1 cellular context compared by ENCODE assay signal in the genomic region with DNA sequence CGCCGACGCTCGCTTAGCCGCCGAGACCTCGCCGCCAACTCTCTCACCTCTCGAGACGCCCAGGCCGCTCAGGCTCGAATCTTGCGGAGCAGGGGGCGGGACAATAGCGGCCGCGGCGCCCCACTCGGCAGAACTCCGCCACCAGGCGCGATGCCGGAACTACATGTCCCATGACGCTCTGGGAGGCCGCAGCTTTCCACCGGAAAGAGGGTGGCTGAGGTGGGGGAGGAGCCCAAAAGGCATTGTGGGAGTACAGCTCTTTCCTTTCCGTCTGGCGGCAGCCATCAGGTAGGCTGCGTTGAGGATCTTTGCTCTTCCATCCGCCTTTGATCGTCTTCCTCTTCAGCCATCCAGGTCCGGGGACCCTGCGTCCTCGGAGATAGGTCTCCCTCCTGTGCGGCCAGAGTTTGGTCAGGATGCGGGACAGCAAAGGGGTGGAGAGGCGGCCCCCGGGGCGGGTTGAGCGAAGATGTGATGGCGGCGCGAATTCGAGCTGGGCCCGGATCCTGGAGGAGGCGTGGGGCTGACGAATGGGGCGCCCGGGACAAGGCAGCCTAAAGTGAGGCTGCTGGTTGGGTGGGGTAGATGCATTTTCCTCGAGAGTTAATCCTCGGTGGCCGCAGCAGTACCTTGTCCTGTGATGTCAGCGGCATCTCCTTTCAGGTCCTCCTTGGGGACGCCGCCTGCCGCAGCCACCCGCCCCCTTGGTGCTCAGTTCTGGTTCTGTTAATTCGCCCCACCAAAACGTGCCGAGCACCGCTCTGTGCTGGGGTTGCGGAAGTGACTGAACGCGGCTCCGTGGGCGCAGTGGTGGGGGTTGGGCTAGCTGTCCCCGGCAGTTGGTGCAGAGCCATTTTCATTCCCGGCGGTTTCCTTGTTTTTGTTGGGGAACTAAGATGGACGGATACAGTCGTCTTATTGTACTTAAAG.
A peak's percentile ranks its signal among the peaks of the same experiment; 100 is the strongest.
TF ChIP-seq lines count a peak whose summit lies in the region.

A gene (minus strand): TSS at position 105 of the 930 bp plus-strand sequence. CDS start 6,086 bp downstream, outside the sequence.
A gene (plus strand): TSS at position 247 of the 930 bp plus-strand sequence. CDS start 728 bp downstream, outside the sequence.

TF ChIP-seq in HepG2, 621 proteins besides CTCF, POLR2A, EP300 and RAD21 (continued from another document and continues in another):
- TF ChIP-seq, protein P1, sequence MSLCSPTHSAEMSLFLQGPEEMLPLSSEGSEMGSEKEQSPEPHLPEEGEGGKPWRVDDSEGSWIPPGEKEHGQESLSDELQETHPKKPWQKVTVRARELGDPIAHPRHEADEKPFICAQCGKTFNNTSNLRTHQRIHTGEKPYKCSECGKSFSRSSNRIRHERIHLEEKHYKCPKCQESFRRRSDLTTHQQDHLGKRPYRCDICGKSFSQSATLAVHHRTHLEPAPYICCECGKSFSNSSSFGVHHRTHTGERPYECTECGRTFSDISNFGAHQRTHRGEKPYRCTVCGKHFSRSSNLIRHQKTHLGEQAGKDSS (CRISPR knock-in tag; IDR thresholded peaks at IDR 0.05; ENCODE audit: borderline replicate concordance, low read depth): peak; percentile 30; the same call in 1 of the 2 replicates
- TF ChIP-seq ZNF780A (CRISPR knock-in tag; IDR thresholded peaks at IDR 0.05): 0 out of 2 replicates have a peak, but pooled peaks have one; percentile 49
- TF ChIP-seq, protein P2, sequence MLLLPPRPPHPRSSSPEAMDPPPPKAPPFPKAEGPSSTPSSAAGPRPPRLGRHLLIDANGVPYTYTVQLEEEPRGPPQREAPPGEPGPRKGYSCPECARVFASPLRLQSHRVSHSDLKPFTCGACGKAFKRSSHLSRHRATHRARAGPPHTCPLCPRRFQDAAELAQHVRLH (CRISPR knock-in tag; IDR thresholded peaks at IDR 0.05; ENCODE audit: borderline replicate concordance, low read depth): peak; percentile 64; the same call in 1 of the 2 replicates
- peak; percentile 93; the same call in 1 of the 2 replicates for TF ChIP-seq FOXC1 (CRISPR knock-in tag; IDR thresholded peaks at IDR 0.05; ENCODE audit: borderline replicate concordance)
- no peak for TF ChIP-seq PHB2 (IDR thresholded peaks at IDR 0.05; ENCODE audit: partially characterized antibody)
- TF ChIP-seq ZNF766 (CRISPR knock-in tag; IDR thresholded peaks at IDR 0.05; ENCODE audit: borderline replicate concordance): peak; percentile 63; the same call in 1 of the 2 replicates
- peak; percentile 87 for TF ChIP-seq KLF11 (CRISPR knock-in tag; IDR thresholded peaks at IDR 0.05)
- peak; percentile 49; the same call in 1 of the 2 replicates for TF ChIP-seq CCDC6 (CRISPR knock-in tag; IDR thresholded peaks at IDR 0.05)
- TF ChIP-seq ZNF83 (CRISPR knock-in tag; IDR thresholded peaks at IDR 0.05; ENCODE audit: borderline replicate concordance): peak; percentile 74; the same call in 1 of the 2 replicates
- TF ChIP-seq, protein P3, sequence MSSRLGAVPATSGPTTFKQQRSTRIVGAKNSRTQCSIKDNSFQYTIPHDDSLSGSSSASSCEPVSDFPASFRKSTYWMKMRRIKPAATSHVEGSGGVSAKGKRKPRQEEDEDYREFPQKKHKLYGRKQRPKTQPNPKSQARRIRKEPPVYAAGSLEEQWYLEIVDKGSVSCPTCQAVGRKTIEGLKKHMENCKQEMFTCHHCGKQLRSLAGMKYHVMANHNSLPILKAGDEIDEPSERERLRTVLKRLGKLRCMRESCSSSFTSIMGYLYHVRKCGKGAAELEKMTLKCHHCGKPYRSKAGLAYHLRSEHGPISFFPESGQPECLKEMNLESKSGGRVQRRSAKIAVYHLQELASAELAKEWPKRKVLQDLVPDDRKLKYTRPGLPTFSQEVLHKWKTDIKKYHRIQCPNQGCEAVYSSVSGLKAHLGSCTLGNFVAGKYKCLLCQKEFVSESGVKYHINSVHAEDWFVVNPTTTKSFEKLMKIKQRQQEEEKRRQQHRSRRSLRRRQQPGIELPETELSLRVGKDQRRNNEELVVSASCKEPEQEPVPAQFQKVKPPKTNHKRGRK (CRISPR knock-in tag; IDR thresholded peaks at IDR 0.05): peak; percentile 63; the same call in 1 of the 2 replicates
- TF ChIP-seq HNRNPL (IDR thresholded peaks at IDR 0.05; ENCODE audit: low read depth, low read length): peak; percentile 57; the same call in 1 of the 2 replicates
- TF ChIP-seq NCOA2 (CRISPR knock-in tag; IDR thresholded peaks at IDR 0.05): peak; percentile 74; the same call in 1 of the 2 replicates
- TF ChIP-seq, protein P4, sequence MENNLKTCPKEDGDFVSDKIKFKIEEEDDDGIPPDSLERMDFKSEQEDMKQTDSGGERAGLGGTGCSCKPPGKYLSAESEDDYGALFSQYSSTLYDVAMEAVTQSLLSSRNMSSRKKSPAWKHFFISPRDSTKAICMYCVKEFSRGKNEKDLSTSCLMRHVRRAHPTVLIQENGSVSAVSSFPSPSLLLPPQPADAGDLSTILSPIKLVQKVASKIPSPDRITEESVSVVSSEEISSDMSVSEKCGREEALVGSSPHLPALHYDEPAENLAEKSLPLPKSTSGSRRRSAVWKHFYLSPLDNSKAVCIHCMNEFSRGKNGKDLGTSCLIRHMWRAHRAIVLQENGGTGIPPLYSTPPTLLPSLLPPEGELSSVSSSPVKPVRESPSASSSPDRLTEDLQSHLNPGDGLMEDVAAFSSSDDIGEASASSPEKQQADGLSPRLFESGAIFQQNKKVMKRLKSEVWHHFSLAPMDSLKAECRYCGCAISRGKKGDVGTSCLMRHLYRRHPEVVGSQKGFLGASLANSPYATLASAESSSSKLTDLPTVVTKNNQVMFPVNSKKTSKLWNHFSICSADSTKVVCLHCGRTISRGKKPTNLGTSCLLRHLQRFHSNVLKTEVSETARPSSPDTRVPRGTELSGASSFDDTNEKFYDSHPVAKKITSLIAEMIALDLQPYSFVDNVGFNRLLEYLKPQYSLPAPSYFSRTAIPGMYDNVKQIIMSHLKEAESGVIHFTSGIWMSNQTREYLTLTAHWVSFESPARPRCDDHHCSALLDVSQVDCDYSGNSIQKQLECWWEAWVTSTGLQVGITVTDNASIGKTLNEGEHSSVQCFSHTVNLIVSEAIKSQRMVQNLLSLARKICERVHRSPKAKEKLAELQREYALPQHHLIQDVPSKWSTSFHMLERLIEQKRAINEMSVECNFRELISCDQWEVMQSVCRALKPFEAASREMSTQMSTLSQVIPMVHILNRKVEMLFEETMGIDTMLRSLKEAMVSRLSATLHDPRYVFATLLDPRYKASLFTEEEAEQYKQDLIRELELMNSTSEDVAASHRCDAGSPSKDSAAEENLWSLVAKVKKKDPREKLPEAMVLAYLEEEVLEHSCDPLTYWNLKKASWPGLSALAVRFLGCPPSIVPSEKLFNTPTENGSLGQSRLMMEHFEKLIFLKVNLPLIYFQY (CRISPR knock-in tag; IDR thresholded peaks at IDR 0.05; ENCODE audit: borderline replicate concordance): 0 out of 2 replicates have a peak, but pooled peaks have one; percentile 40
- TF ChIP-seq KLF6 (CRISPR knock-in tag; IDR thresholded peaks at IDR 0.05): peak; percentile 78; the same call in 1 of the 2 replicates
- TF ChIP-seq, protein P5, sequence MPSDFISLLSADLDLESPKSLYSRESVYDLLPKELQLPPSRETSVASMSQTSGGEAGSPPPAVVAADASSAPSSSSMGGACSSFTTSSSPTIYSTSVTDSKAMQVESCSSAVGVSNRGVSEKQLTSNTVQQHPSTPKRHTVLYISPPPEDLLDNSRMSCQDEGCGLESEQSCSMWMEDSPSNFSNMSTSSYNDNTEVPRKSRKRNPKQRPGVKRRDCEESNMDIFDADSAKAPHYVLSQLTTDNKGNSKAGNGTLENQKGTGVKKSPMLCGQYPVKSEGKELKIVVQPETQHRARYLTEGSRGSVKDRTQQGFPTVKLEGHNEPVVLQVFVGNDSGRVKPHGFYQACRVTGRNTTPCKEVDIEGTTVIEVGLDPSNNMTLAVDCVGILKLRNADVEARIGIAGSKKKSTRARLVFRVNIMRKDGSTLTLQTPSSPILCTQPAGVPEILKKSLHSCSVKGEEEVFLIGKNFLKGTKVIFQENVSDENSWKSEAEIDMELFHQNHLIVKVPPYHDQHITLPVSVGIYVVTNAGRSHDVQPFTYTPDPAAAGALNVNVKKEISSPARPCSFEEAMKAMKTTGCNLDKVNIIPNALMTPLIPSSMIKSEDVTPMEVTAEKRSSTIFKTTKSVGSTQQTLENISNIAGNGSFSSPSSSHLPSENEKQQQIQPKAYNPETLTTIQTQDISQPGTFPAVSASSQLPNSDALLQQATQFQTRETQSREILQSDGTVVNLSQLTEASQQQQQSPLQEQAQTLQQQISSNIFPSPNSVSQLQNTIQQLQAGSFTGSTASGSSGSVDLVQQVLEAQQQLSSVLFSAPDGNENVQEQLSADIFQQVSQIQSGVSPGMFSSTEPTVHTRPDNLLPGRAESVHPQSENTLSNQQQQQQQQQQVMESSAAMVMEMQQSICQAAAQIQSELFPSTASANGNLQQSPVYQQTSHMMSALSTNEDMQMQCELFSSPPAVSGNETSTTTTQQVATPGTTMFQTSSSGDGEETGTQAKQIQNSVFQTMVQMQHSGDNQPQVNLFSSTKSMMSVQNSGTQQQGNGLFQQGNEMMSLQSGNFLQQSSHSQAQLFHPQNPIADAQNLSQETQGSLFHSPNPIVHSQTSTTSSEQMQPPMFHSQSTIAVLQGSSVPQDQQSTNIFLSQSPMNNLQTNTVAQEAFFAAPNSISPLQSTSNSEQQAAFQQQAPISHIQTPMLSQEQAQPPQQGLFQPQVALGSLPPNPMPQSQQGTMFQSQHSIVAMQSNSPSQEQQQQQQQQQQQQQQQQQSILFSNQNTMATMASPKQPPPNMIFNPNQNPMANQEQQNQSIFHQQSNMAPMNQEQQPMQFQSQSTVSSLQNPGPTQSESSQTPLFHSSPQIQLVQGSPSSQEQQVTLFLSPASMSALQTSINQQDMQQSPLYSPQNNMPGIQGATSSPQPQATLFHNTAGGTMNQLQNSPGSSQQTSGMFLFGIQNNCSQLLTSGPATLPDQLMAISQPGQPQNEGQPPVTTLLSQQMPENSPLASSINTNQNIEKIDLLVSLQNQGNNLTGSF (CRISPR knock-in tag; IDR thresholded peaks at IDR 0.05): peak; percentile 47; the same call in 1 of the 2 replicates
- peak; percentile 76; the same call in 1 of the 2 replicates for TF ChIP-seq ZFP90 (CRISPR knock-in tag; IDR thresholded peaks at IDR 0.05; ENCODE audit: borderline replicate concordance)
- TF ChIP-seq, protein P6, sequence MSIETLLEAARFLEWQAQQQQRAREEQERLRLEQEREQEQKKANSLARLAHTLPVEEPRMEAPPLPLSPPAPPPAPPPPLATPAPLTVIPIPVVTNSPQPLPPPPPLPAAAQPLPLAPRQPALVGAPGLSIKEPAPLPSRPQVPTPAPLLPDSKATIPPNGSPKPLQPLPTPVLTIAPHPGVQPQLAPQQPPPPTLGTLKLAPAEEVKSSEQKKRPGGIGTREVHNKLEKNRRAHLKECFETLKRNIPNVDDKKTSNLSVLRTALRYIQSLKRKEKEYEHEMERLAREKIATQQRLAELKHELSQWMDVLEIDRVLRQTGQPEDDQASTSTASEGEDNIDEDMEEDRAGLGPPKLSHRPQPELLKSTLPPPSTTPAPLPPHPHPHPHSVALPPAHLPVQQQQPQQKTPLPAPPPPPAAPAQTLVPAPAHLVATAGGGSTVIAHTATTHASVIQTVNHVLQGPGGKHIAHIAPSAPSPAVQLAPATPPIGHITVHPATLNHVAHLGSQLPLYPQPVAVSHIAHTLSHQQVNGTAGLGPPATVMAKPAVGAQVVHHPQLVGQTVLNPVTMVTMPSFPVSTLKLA (IDR thresholded peaks at IDR 0.05): 0 out of 2 replicates have a peak, but pooled peaks have one; percentile 38
- TF ChIP-seq, protein P7, sequence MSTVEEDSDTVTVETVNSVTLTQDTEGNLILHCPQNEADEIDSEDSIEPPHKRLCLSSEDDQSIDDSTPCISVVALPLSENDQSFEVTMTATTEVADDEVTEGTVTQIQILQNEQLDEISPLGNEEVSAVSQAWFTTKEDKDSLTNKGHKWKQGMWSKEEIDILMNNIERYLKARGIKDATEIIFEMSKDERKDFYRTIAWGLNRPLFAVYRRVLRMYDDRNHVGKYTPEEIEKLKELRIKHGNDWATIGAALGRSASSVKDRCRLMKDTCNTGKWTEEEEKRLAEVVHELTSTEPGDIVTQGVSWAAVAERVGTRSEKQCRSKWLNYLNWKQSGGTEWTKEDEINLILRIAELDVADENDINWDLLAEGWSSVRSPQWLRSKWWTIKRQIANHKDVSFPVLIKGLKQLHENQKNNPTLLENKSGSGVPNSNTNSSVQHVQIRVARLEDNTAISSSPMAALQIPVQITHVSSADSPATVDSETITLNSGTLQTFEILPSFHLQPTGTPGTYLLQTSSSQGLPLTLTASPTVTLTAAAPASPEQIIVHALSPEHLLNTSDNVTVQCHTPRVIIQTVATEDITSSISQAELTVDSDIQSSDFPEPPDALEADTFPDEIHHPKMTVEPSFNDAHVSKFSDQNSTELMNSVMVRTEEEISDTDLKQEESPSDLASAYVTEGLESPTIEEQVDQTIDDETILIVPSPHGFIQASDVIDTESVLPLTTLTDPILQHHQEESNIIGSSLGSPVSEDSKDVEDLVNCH (CRISPR knock-in tag; IDR thresholded peaks at IDR 0.05): no peak
- TF ChIP-seq POLR2AphosphoS5 (IDR thresholded peaks at IDR 0.05; ENCODE audit: low read depth, low read length): peak; percentile 99
- peak; percentile 49; the same call in 1 of the 2 replicates for TF ChIP-seq ZNF709 (CRISPR knock-in tag; IDR thresholded peaks at IDR 0.05)
- TF ChIP-seq ZNF383 (CRISPR knock-in tag; IDR thresholded peaks at IDR 0.05; ENCODE audit: borderline replicate concordance): no peak
- peak; percentile 39; the same call in 1 of the 2 replicates for TF ChIP-seq RARA (CRISPR knock-in tag; IDR thresholded peaks at IDR 0.05)
- TF ChIP-seq, protein P8, sequence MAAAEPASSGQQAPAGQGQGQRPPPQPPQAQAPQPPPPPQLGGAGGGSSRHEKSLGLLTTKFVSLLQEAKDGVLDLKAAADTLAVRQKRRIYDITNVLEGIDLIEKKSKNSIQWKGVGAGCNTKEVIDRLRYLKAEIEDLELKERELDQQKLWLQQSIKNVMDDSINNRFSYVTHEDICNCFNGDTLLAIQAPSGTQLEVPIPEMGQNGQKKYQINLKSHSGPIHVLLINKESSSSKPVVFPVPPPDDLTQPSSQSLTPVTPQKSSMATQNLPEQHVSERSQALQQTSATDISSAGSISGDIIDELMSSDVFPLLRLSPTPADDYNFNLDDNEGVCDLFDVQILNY (CRISPR knock-in tag; conservative IDR thresholded peaks at IDR 0.05): 0 out of 2 replicates have a peak, but pooled peaks have one; percentile 42
- peak; percentile 48; the same call in 1 of the 2 replicates for TF ChIP-seq NFYC (CRISPR knock-in tag; IDR thresholded peaks at IDR 0.05)
- 0 out of 2 replicates have a peak, but pooled peaks have one; percentile 76 for TF ChIP-seq ZNF713 (CRISPR knock-in tag; IDR thresholded peaks at IDR 0.05)
- TF ChIP-seq ZNF788 (CRISPR knock-in tag; IDR thresholded peaks at IDR 0.05; ENCODE audit: borderline replicate concordance): peak; percentile 93
- TF ChIP-seq KDM3A (CRISPR knock-in tag; IDR thresholded peaks at IDR 0.05; ENCODE audit: low read depth): peak; percentile 91
- TF ChIP-seq, protein P9, sequence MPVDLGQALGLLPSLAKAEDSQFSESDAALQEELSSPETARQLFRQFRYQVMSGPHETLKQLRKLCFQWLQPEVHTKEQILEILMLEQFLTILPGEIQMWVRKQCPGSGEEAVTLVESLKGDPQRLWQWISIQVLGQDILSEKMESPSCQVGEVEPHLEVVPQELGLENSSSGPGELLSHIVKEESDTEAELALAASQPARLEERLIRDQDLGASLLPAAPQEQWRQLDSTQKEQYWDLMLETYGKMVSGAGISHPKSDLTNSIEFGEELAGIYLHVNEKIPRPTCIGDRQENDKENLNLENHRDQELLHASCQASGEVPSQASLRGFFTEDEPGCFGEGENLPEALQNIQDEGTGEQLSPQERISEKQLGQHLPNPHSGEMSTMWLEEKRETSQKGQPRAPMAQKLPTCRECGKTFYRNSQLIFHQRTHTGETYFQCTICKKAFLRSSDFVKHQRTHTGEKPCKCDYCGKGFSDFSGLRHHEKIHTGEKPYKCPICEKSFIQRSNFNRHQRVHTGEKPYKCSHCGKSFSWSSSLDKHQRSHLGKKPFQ (CRISPR knock-in tag; IDR thresholded peaks at IDR 0.05; ENCODE audit: insufficient replicate concordance): peak; percentile 45
- TF ChIP-seq TP53 (CRISPR knock-in tag; conservative IDR thresholded peaks at IDR 0.05): peak; percentile 73; the same call in 1 of the 2 replicates
- peak; percentile 47; the same call in 1 of the 2 replicates for TF ChIP-seq ZNF660 (CRISPR knock-in tag; IDR thresholded peaks at IDR 0.05; ENCODE audit: borderline replicate concordance, low read depth)
